ENCODE assay signal across 8 cellular contexts in genomic region chr11:20443596-20443995, GRCh38. TPM values are rescaled to one million over a fixed set of nuclear protein-coding genes. Genes with fewer than 3 reads are reported as not detected.
DNase-seq lines count a peak whose midpoint lies in the region; ATAC-seq and TF ChIP-seq lines count a peak whose summit lies in the region.

No MANE protein-coding gene starts in this region.

- CTCF ChIA-PET in CD8-positive, alpha-beta T cell (lab: Charles Lee) = interaction anchor here (0.7 to 1.0 kb wide), 4 partner anchors 10 to 312 kb away, joined by 3 read pairs; no protein-coding TSS in a partner anchor

- no peaks in the 10 kb centered on the region for H3K4me1 Mint-ChIP-seq in CD8-positive, alpha-beta T cell (ENCODE audit: low read depth)

- no peak for DNase-seq in CD8-positive, alpha-beta T cell
- DNase-seq in HT-29 (ENCODE audit: low spot score) (peak; percentile 55), kidney tubule cell (ENCODE audit: low spot score) (peak; percentile 23), NCI-H128 (lab: John Stamatoyannopoulos, UW; ENCODE audit: unreplicated experiment) (no peak)

- H3K27ac Mint-ChIP-seq in CD8-positive, alpha-beta T cell = no peak overlapping the region

- no peaks in the 10 kb centered on the region for H3K9me3 ChIP-seq in CD8-positive, alpha-beta T cell (ENCODE audit: low read length)

- H3K27me3 Mint-ChIP-seq in CD8-positive, alpha-beta T cell (ENCODE audit: low read depth) = no peaks in the 10 kb centered on the region

- no peak overlapping the region for H3K27ac ChIP-seq in CD8-positive, alpha-beta T cell (ENCODE audit: low read depth, low read length)
- no peak overlapping the region for H3K27ac ChIP-seq in VCaP

- POLR2A ChIA-PET in CD8-positive, alpha-beta T cell (lab: Charles Lee) = interaction anchor here (0.7 kb wide), 2 partner anchors 9 to 493 kb away, joined by 3 read pairs; no protein-coding TSS in a partner anchor

- no peaks in the 10 kb centered on the region for H3K36me3 ChIP-seq in CD8-positive, alpha-beta T cell (ENCODE audit: insufficient read depth, low read length)

- H3K27me3 ChIP-seq in CD8-positive, alpha-beta T cell (ENCODE audit: insufficient read depth, low read length) = no peaks in the 10 kb centered on the region

- no peak for ATAC-seq in CD8-positive, alpha-beta T cell
- ATAC-seq in HG03354 (IDR thresholded peaks at IDR 0.05; ENCODE audit: poor library complexity, severe bottlenecking, unreplicated experiment) = no peak
- no peak for ATAC-seq in HG03139 (IDR thresholded peaks at IDR 0.05; ENCODE audit: unreplicated experiment)
- ATAC-seq in HG02884 (IDR thresholded peaks at IDR 0.05; ENCODE audit: unreplicated experiment) = no peak

- H3K4me3 ChIP-seq in CD8-positive, alpha-beta T cell (ENCODE audit: low read depth, low read length) = no peak overlapping the region

- peak; percentile 32 for TF ChIP-seq CTCF in CD8-positive, alpha-beta T cell (IDR thresholded peaks at IDR 0.05)
- TF ChIP-seq CTCF in VCaP (conservative IDR thresholded peaks at IDR 0.05) = peak; percentile 39

- H3K4me3 Mint-ChIP-seq in CD8-positive, alpha-beta T cell = no peak overlapping the region

- peaks cover 26% of the 10 kb centered on the region for H3K36me3 Mint-ChIP-seq in CD8-positive, alpha-beta T cell

- H3K9me3 Mint-ChIP-seq in CD8-positive, alpha-beta T cell = no peaks in the 10 kb centered on the region

- intact Hi-C loops in CD8-positive, alpha-beta T cell (cut with DNase I, micrococcal nuclease) = loop anchor here (2.0 to 5.0 kb wide), 2 partner anchors 56 to 315 kb away; partner anchors contain the start of gene PRMT3 (in 1 of the 2)

- no peaks in the 10 kb centered on the region for H3K4me1 ChIP-seq in CD8-positive, alpha-beta T cell (ENCODE audit: insufficient read depth, low read length)

RNA-seq across cellular contexts. Expression of gene PRMT3, which starts 56.1 kb away (rescaled TPM):
- total RNA-seq in CD8-positive, alpha-beta T cell = 10 to 100 TPM; 10.2 to 10.6 TPM
- 28.3 and 33.1 TPM in 2 replicates for total RNA-seq in HT-29 (2014; rRNA removed; shearing (Covaris generic))

Comparison
In these comparisons a context has a peak if more than half of its experiments do, and no peak if none do; other contexts are left out.
1. DNase-seq: peak in HT-29 (single experiment) and kidney tubule cell (single experiment); none in CD8-positive, alpha-beta T cell (0 of 7) and NCI-H128 (single experiment).